In the genomic region with DNA sequence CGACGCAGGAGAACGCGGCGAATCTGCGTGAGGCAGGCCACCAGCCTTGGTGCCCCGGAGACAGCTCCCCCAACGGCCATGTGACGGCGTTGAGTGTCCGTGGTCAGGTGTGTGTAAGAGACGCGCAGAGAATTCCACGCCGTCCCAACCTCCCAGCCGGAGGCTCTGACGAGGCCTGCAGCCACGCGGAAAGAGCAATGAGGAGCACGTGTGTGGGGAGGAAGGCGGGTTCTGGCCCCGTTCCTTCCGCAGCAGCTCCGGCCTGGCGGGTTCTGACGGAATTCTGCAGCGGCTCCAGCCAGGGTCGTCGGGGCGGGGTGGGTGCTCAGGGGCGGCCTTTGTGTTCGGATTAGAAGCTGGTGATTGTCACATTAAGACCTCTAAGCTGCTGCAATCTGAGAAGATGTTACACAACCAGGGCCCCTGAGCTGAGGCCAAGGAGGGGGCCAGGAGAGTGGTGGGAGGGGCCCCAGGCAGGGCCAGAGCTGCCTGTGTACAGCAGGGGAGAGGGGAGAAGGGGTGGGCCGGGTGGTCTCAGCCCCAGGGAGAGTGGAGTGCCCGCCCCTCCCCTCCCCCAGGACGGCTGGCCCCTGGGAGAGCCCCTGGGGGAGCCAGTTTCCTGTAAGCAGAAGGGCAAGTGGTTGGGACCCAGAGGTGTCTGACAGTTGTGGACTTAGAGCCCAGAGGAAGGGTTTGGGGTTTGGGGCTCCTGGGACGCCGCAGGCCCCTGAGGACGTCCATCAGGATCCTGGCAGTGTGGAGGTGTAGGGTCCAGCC, we compare ENCODE assay signal across 1 cellular context.
TF ChIP-seq lines count a peak whose summit lies in the region.

No MANE protein-coding gene starts in this region.

TF ChIP-seq in H1, 55 proteins besides CTCF, POLR2A, EP300 and RAD21:
- TF ChIP-seq, protein P1, sequence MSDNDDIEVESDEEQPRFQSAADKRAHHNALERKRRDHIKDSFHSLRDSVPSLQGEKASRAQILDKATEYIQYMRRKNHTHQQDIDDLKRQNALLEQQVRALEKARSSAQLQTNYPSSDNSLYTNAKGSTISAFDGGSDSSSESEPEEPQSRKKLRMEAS (IDR thresholded peaks at IDR 0.05) = peak; percentile 60; the same call in 1 of the 2 replicates
- peak; percentile 71 for TF ChIP-seq CEBPB (IDR thresholded peaks at IDR 0.05; ENCODE audit: low read depth, low read length)
- TF ChIP-seq RBBP5 (IDR thresholded peaks at IDR 0.05; ENCODE audit: borderline replicate concordance, low read depth, low read length) = no peak
- TF ChIP-seq TBP (IDR thresholded peaks at IDR 0.05; ENCODE audit: low read depth, low read length) = no peak
- TF ChIP-seq, protein P2, sequence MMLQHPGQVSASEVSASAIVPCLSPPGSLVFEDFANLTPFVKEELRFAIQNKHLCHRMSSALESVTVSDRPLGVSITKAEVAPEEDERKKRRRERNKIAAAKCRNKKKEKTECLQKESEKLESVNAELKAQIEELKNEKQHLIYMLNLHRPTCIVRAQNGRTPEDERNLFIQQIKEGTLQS (IDR thresholded peaks at IDR 0.05; ENCODE audit: insufficient read depth, low read depth, low read length) = no peak
- no peak for TF ChIP-seq BRCA1 (IDR thresholded peaks at IDR 0.05; ENCODE audit: low read depth, low read length)
- no peak for TF ChIP-seq TEAD4 (IDR thresholded peaks at IDR 0.05; ENCODE audit: low read depth, low read length)
- TF ChIP-seq, protein P3, sequence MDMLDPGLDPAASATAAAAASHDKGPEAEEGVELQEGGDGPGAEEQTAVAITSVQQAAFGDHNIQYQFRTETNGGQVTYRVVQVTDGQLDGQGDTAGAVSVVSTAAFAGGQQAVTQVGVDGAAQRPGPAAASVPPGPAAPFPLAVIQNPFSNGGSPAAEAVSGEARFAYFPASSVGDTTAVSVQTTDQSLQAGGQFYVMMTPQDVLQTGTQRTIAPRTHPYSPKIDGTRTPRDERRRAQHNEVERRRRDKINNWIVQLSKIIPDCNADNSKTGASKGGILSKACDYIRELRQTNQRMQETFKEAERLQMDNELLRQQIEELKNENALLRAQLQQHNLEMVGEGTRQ (IDR thresholded peaks at IDR 0.05; ENCODE audit: low read length) = no peak
- no peak for TF ChIP-seq SRF (IDR thresholded peaks at IDR 0.05; ENCODE audit: low read depth, low read length)
